Comparison of ENCODE assay signal across 9 cellular contexts in the genomic region with DNA sequence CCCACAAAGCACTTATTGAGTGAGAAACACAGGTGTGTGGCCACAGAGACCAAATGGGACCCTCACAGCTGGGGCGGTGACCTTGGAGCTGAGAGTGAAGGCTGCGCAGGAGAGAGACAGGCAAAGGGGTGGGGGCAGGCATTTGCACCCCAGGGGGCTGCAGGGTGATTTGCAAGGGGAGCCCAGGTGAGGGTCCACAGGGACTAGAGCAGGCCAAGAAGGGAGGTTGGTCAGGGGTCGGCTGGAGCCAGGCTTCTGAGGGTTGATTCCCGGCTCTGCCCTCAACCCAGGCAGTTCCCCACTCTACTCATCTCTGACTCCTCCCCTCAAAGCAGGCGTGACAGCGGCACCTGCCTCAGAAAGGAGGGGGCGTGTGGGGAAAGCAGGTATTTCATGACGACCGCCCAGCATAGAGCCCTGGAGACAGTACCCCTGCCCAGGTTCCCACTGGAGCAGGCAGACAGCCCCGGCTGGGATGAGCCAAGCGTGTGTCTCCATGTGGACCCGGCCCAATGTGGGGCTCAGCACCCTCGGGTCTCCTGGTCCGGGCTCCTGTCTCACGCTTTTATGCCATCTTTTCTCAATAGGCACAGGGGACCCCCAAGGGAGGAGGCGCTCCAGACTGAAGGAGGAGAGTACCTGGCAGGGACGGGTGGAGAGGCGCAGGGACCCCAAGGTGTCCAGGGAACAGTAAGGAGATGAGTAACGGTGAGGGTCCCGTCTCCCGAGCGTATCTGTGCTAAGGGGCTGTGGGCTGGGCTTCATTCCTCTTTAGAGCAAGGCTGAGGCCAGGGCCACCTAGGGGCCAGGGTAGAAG. TPM values are rescaled to one million over a fixed set of nuclear protein-coding genes. Genes with fewer than 3 reads are reported as not detected.
DNase-seq lines count a peak whose midpoint lies in the region; ATAC-seq, FAIRE-seq and TF ChIP-seq lines count a peak whose summit lies in the region.
"Had no signal": no experiment of that assay in that cellular context is flagged by ENCODE, and none has a peak within 500 bp of the region (broad histone marks: within the 10 kb centered on the region; RNA-seq: fewer than 3 reads in every experiment).

No MANE protein-coding gene starts in this region.

- no peak for FAIRE-seq in HepG2 (lab: Jason Lieb, UNC)
- FAIRE-seq: endometrium had no signal

- H3K79me2 ChIP-seq in SK-N-SH (ENCODE audit: insufficient read depth) (peaks cover 13% of the 10 kb centered on the region), HepG2 (ENCODE audit: insufficient read depth, low read length) (peaks cover 8% of the 10 kb centered on the region)

- in situ Hi-C loops in HepG2 (cut with HindIII; ENCODE audit: extremely low pct_ligation_motif_present, low pct_unique_long_range_greater_than_20kb) = loop anchor here (5.0 to 25.0 kb wide), 3 partner anchors 126 to 281 kb away; no protein-coding TSS in a partner anchor

- peak overlapping the region; percentile 96 for H3K27ac Mint-ChIP-seq in T-helper 17 cell

- TF ChIP-seq EP300 in SK-N-SH (IDR thresholded peaks at IDR 0.05; ENCODE audit: borderline replicate concordance in 1 of 2, low read depth in 1 of 2, low read length in 1 of 2) (no peak), HepG2 (IDR thresholded peaks at IDR 0.05; ENCODE audit: low read depth in 2 of 2, low read length in 2 of 2) (no peak), HepG2 (CRISPR knock-in tag; IDR thresholded peaks at IDR 0.05; ENCODE audit: borderline replicate concordance) (no peak; the same call in 1 of the 2 replicates)

- TF ChIP-seq CTCF in SK-N-SH (IDR thresholded peaks at IDR 0.05) (no peak), HepG2 (CRISPR knock-in tag; IDR thresholded peaks at IDR 0.05) (no peak), lower leg skin (IDR thresholded peaks at IDR 0.05) (no peak)

- H3K9me3 ChIP-seq in SK-N-SH (no peaks in the 10 kb centered on the region), T-helper 17 cell (ENCODE audit: control insufficient read depth, low read length, poor library complexity, severe bottlenecking) (no peaks in the 10 kb centered on the region), HepG2 (ENCODE audit: low read length) (no peaks in the 10 kb centered on the region)

- CTCF ChIA-PET in SK-N-SH (lab: Yijun Ruan, JAX) = interaction anchor here (0.6 to 9.4 kb wide), 19 partner anchors 10 to 383 kb away, joined by 3 to 162 read pairs (median 17); a partner anchor contains a TSS
- CTCF ChIA-PET in HepG2 (lab: Yijun Ruan, JAX; ENCODE audit: low intra/inter-chr PET ratio, low total read pairs) = interaction anchor here (3.9 kb wide), 1 partner anchor 125 kb away, joined by 93 read pairs; no protein-coding TSS in a partner anchor

- H3K4me3 Mint-ChIP-seq in T-helper 17 cell = peak overlapping the region; percentile 91

- H3K4me1 Mint-ChIP-seq in T-helper 17 cell = peaks cover 29% of the 10 kb centered on the region

- WGBS in SK-N-SH (ENCODE audit: low lambda C conversion rate) = 90% methylated on average over 19 of the region's 22 CpGs
- 46% methylated on average over 22 of the region's 22 CpGs for WGBS in HepG2 (ENCODE audit: low lambda C conversion rate)
- WGBS in lower leg skin, 2 donors = 77 to 79% methylated on average over 22 of the region's 22 CpGs

- POLR2A ChIA-PET in SK-N-SH (lab: Yijun Ruan, JAX) = interaction anchor here (0.7 to 0.9 kb wide), 2 partner anchors 22 to 150 kb away, joined by 3 read pairs; no protein-coding TSS in a partner anchor
- POLR2A ChIA-PET in HepG2 (lab: Yijun Ruan, JAX) = interaction anchor here (1.2 to 4.2 kb wide), 11 partner anchors 12 to 381 kb away, joined by 3 to 110 read pairs (median 11); a partner anchor contains a TSS

- H3K4me3 ChIP-seq in SK-N-SH (ENCODE audit: low read depth in 2 of 2, low read length in 1 of 2) (no peak overlapping the region), HepG2 (replicated peaks in 1 of 3; ENCODE audit: insufficient read depth in 1 of 3, low read depth in 2 of 3, low read length in 3 of 3) (peak overlapping the region in 1 of 3 experiments; percentile 75; a peak in 2 of 6 replicates), lower leg skin (ENCODE audit: low read depth, poor library complexity, severe bottlenecking) (no peak overlapping the region)

- no peak for TF ChIP-seq POLR2A in HepG2 (IDR thresholded peaks at IDR 0.05; ENCODE audit: insufficient read depth in 1 of 2, low read depth in 2 of 2, low read length in 2 of 2)
- TF ChIP-seq POLR2A in lower leg skin (IDR thresholded peaks at IDR 0.05) = no peak

- H3F3A ChIP-seq in SK-N-SH (replicated peaks; ENCODE audit: insufficient read depth) = peaks cover 30% of the 10 kb centered on the region

- H3K4me1 ChIP-seq in SK-N-SH (ENCODE audit: control insufficient read depth in 1 of 2, insufficient read depth in 2 of 2, low read depth in 1 of 2, low read length in 1 of 2) = peaks cover 22 to 30% of the 10 kb centered on the region in 2 experiments; a peak in 3 of 4 replicates
- H3K4me1 ChIP-seq in HepG2 (ENCODE audit: insufficient read depth, low read length) = peaks cover 54% of the 10 kb centered on the region

- no peaks in the 10 kb centered on the region for H3K36me3 Mint-ChIP-seq in T-helper 17 cell (ENCODE audit: low read depth)

- H3K27ac ChIP-seq in SK-N-SH (ENCODE audit: low read depth in 2 of 2, low read length in 1 of 2) = peak overlapping the region; percentile 56 to 88; a peak in 2 of 4 replicates
- no peak overlapping the region for H3K27ac ChIP-seq in HepG2 (ENCODE audit: extremely low read length, insufficient read depth, low read length)
- peak overlapping the region; percentile 93 for H3K27ac ChIP-seq in substantia nigra (ENCODE audit: low read depth, low read length, poor library complexity, severe bottlenecking)

- TF ChIP-seq RAD21 in SK-N-SH (IDR thresholded peaks at IDR 0.05; ENCODE audit: low read length) (no peak), HepG2 (CRISPR knock-in tag; IDR thresholded peaks at IDR 0.05) (no peak)

- no peaks in the 10 kb centered on the region for H3K9me2 ChIP-seq in SK-N-SH

- no peaks in the 10 kb centered on the region for H3K27me3 ChIP-seq in SK-N-SH (ENCODE audit: insufficient read depth)
- peaks cover 6 to 38% of the 10 kb centered on the region in 2 experiments; a peak in 4 of 5 replicates for H3K27me3 ChIP-seq in HepG2 (ENCODE audit: control insufficient read depth in 1 of 2, insufficient read depth in 2 of 2, low read length in 2 of 2)

- no TSS peak for BruUV-seq in HepG2 (replicated peaks; lab: Mats Ljungman, UMichigan)

- DNase-seq in SK-N-SH (no peak), T-helper 17 cell (no peak), HepG2 (ENCODE audit: low spot score) (no peak), substantia nigra (lab: John Stamatoyannopoulos, UW) (no peak), lower leg skin (ENCODE audit: low spot score in 2 of 2) (no peak), HUDEP-2 (lab: John Stamatoyannopoulos, UW; ENCODE audit: unreplicated experiment in 76 of 76) (no peak), RKO (ENCODE audit: low spot score) (no peak)

- intact Hi-C loops in HepG2 (cut with micrococcal nuclease; ENCODE audit: unreplicated experiment) = loop anchor here (5.0 to 10.0 kb wide), 3 partner anchors 106 to 418 kb away; no protein-coding TSS in a partner anchor
- intact Hi-C loops in lower leg skin (cut with DNase I; ENCODE audit: low total_unique reads) = loop anchor here (5.0 kb wide), 1 partner anchor 126 kb away; no protein-coding TSS in a partner anchor

- H3K27me3 Mint-ChIP-seq in T-helper 17 cell = no peaks in the 10 kb centered on the region

- H4K20me1 ChIP-seq in SK-N-SH (ENCODE audit: insufficient read depth) (0 out of 2 replicates have a peak, but pooled peaks cover 8% of the 10 kb centered on the region), HepG2 (ENCODE audit: insufficient read depth, low read length) (peaks cover 5% of the 10 kb centered on the region; the same call in 1 of the 2 replicates)

- H2AFZ ChIP-seq in SK-N-SH (ENCODE audit: low read depth) (no peak overlapping the region), HepG2 (ENCODE audit: low read length) (no peak overlapping the region)

- H3K9ac ChIP-seq in SK-N-SH (no peak overlapping the region), HepG2 (ENCODE audit: insufficient read depth, low read depth, low read length) (peak overlapping the region; percentile 68)

- peak overlapping the region; percentile 88 for H3K4me2 ChIP-seq in SK-N-SH
- peak overlapping the region; percentile 88 for H3K4me2 ChIP-seq in HepG2 (ENCODE audit: low read depth, low read length)

- H3K36me3 ChIP-seq in SK-N-SH (replicated peaks in 1 of 2; ENCODE audit: control insufficient read depth in 1 of 2, insufficient read depth in 2 of 2, low read length in 1 of 2) (peaks cover 0 to 2% of the 10 kb centered on the region in 2 experiments), HepG2 (replicated peaks in 1 of 2; ENCODE audit: control insufficient read depth in 1 of 2, insufficient read depth in 2 of 2, low read length in 2 of 2) (peaks cover 5 to 6% of the 10 kb centered on the region in 2 experiments; a peak in 2 of 5 replicates)

- ATAC-seq in SK-N-SH treated with all-trans-retinoic acid at 6 μM for 48 hours (no peak), T-helper 17 cell (no peak), HepG2 (no peak)

RNA-seq across cellular contexts. Expression of a gene that starts 3.1 kb away (rescaled TPM):
- polyA plus RNA-seq in SK-N-SH (2012; rRNA removed) (20.0 and 22.0 TPM in 2 replicates), HepG2 (2011; rRNA removed) (31.6 and 34.2 TPM in 2 replicates)
- polyA plus RNA-seq in SK-N-SH (2012; cell fraction: cytosol; rRNA removed) = 18.2 and 20.7 TPM in 2 replicates
- polyA plus RNA-seq in SK-N-SH (2012; cell fraction: nucleus; rRNA removed) = 22.9 and 26.5 TPM in 2 replicates
- total RNA-seq in T-helper 17 cell (1 to 10 TPM; 6.5 to 6.8 TPM), HepG2 (2016; rRNA removed; fragmentation: Illumina TruSeq; extraction: Trizol) (34.8 and 35.9 TPM in 2 replicates), lower leg skin (10 to 100 TPM in 3 of 4 donors, 1 to 10 TPM in 1; 9.8 to 13.9 (median 10.2) TPM)
- total RNA-seq in HepG2 (2016; cell fraction: cytosol; rRNA removed; fragmentation: Illumina TruSeq; extraction: Trizol; ENCODE audit: low read depth) = 79.0 and 80.7 TPM in 2 replicates
- 31.8 and 38.7 TPM in 2 replicates for total RNA-seq in HepG2 (2016; cell fraction: insoluble cytoplasmic fraction; rRNA removed; fragmentation: Illumina TruSeq; extraction: Trizol)
- total RNA-seq in HepG2 (2016; cell fraction: membrane; rRNA removed; fragmentation: Illumina TruSeq; extraction: Trizol) = 96.7 and 98.0 TPM in 2 replicates
- total RNA-seq in HepG2 (2016; cell fraction: nucleus; rRNA removed; fragmentation: Illumina TruSeq; extraction: Trizol) = 17.0 and 18.5 TPM in 2 replicates
- 30.7 and 37.2 TPM in 2 replicates for polyA plus RNA-seq in HepG2 (2011; cell fraction: cytosol; rRNA removed)
- polyA plus RNA-seq in HepG2 (2011; cell fraction: nucleus; rRNA removed) = 29.7 and 36.4 TPM in 2 replicates
- 21.6 and 23.1 TPM in 2 replicates for polyA plus RNA-seq in HepG2 (2012)
- 88.5 and 96.5 TPM in 2 replicates for polyA plus RNA-seq in HepG2 (2016; cell fraction: cytosol; fragmentation: Illumina TruSeq; extraction: Trizol; ENCODE audit: low read depth)
- polyA plus RNA-seq in HepG2 (2016; cell fraction: insoluble cytoplasmic fraction; fragmentation: Illumina TruSeq; extraction: Trizol; ENCODE audit: low read depth) = 34.9 and 39.2 TPM in 2 replicates
- 88.7 and 90.6 TPM in 2 replicates for polyA plus RNA-seq in HepG2 (2016; cell fraction: membrane; fragmentation: Illumina TruSeq; extraction: Trizol; ENCODE audit: low read depth)
- polyA plus RNA-seq in HepG2 (2016; cell fraction: nucleus; fragmentation: Illumina TruSeq; extraction: Trizol; ENCODE audit: insufficient read depth, low read depth) = 40.3 and 42.7 TPM in 2 replicates
- polyA minus RNA-seq in HepG2 (2011; rRNA and poly(A)+ RNA removed; ENCODE audit: low replicate concordance) = 21.2 and 36.8 TPM in 2 replicates
- 12.7 and 13.0 TPM in 2 replicates for polyA minus RNA-seq in HepG2 (2011; cell fraction: cytosol; rRNA and poly(A)+ RNA removed)
- polyA minus RNA-seq in HepG2 (2011; cell fraction: nucleus; rRNA and poly(A)+ RNA removed) = 10.2 and 10.9 TPM in 2 replicates

RNA-seq across cellular contexts. Expression of a gene that starts 11.5 kb away (rescaled TPM):
- polyA plus RNA-seq in SK-N-SH (2012; rRNA removed) = 52.9 and 60.8 TPM in 2 replicates
- polyA plus RNA-seq in SK-N-SH (2012; cell fraction: cytosol; rRNA removed) = 25.9 and 35.3 TPM in 2 replicates
- polyA plus RNA-seq in SK-N-SH (2012; cell fraction: nucleus; rRNA removed) = 96.1 and 137 TPM in 2 replicates
- 10 to 100 TPM; 39.4 to 41.3 TPM for total RNA-seq in T-helper 17 cell
- total RNA-seq in HepG2 (2016; rRNA removed; fragmentation: Illumina TruSeq; extraction: Trizol) = 68.3 and 81.8 TPM in 2 replicates
- total RNA-seq in HepG2 (2016; cell fraction: cytosol; rRNA removed; fragmentation: Illumina TruSeq; extraction: Trizol; ENCODE audit: low read depth) = 6.3 and 8.7 TPM in 2 replicates
- 58.8 and 84.2 TPM in 2 replicates for total RNA-seq in HepG2 (2016; cell fraction: insoluble cytoplasmic fraction; rRNA removed; fragmentation: Illumina TruSeq; extraction: Trizol)
- 20.8 and 24.4 TPM in 2 replicates for total RNA-seq in HepG2 (2016; cell fraction: membrane; rRNA removed; fragmentation: Illumina TruSeq; extraction: Trizol)
- total RNA-seq in HepG2 (2016; cell fraction: nucleus; rRNA removed; fragmentation: Illumina TruSeq; extraction: Trizol) = 33.8 and 41.3 TPM in 2 replicates
- 47.7 and 62.2 TPM in 2 replicates for polyA plus RNA-seq in HepG2 (2011; rRNA removed)
- polyA plus RNA-seq in HepG2 (2011; cell fraction: cytosol; rRNA removed) = 58.6 and 82.5 TPM in 2 replicates
- polyA plus RNA-seq in HepG2 (2011; cell fraction: nucleus; rRNA removed) = 105 and 121 TPM in 2 replicates
- 34.0 and 38.1 TPM in 2 replicates for polyA plus RNA-seq in HepG2 (2012)
- 4.2 and 4.7 TPM in 2 replicates for polyA plus RNA-seq in HepG2 (2016; cell fraction: cytosol; fragmentation: Illumina TruSeq; extraction: Trizol; ENCODE audit: low read depth)
- 68.1 and 77.5 TPM in 2 replicates for polyA plus RNA-seq in HepG2 (2016; cell fraction: insoluble cytoplasmic fraction; fragmentation: Illumina TruSeq; extraction: Trizol; ENCODE audit: low read depth)
- polyA plus RNA-seq in HepG2 (2016; cell fraction: membrane; fragmentation: Illumina TruSeq; extraction: Trizol; ENCODE audit: low read depth) = 11.5 and 14.2 TPM in 2 replicates
- 103 and 104 TPM in 2 replicates for polyA plus RNA-seq in HepG2 (2016; cell fraction: nucleus; fragmentation: Illumina TruSeq; extraction: Trizol; ENCODE audit: insufficient read depth, low read depth)
- 38.5 and 45.1 TPM in 2 replicates for polyA minus RNA-seq in HepG2 (2011; rRNA and poly(A)+ RNA removed; ENCODE audit: low replicate concordance)
- 39.4 and 42.5 TPM in 2 replicates for polyA minus RNA-seq in HepG2 (2011; cell fraction: cytosol; rRNA and poly(A)+ RNA removed)
- polyA minus RNA-seq in HepG2 (2011; cell fraction: nucleus; rRNA and poly(A)+ RNA removed) = 15.1 and 20.0 TPM in 2 replicates
- 10 to 100 TPM; 50.3 to 76.9 (median 58.5) TPM for total RNA-seq in lower leg skin

RNA-seq across cellular contexts. Expression of a gene that starts 23.7 kb away (rescaled TPM):
- 1.3 and 2.5 TPM in 2 replicates for polyA plus RNA-seq in SK-N-SH (2012; rRNA removed)
- 1.2 and 1.7 TPM in 2 replicates for polyA plus RNA-seq in SK-N-SH (2012; cell fraction: cytosol; rRNA removed)
- polyA plus RNA-seq in SK-N-SH (2012; cell fraction: nucleus; rRNA removed) = 6.2 and 7.8 TPM in 2 replicates
- total RNA-seq in T-helper 17 cell = not detected
- 53.3 and 204 TPM in 2 replicates for total RNA-seq in HepG2 (2016; rRNA removed; fragmentation: Illumina TruSeq; extraction: Trizol)
- 13.9 and 15.8 TPM in 2 replicates for total RNA-seq in HepG2 (2016; cell fraction: cytosol; rRNA removed; fragmentation: Illumina TruSeq; extraction: Trizol; ENCODE audit: low read depth)
- total RNA-seq in HepG2 (2016; cell fraction: insoluble cytoplasmic fraction; rRNA removed; fragmentation: Illumina TruSeq; extraction: Trizol) = 48.0 and 215 TPM in 2 replicates
- total RNA-seq in HepG2 (2016; cell fraction: membrane; rRNA removed; fragmentation: Illumina TruSeq; extraction: Trizol) = 19.3 and 20.8 TPM in 2 replicates
- 216 and 254 TPM in 2 replicates for total RNA-seq in HepG2 (2016; cell fraction: nucleus; rRNA removed; fragmentation: Illumina TruSeq; extraction: Trizol)
- polyA plus RNA-seq in HepG2 (2011; rRNA removed) = 155 and 175 TPM in 2 replicates
- 84.5 and 113 TPM in 2 replicates for polyA plus RNA-seq in HepG2 (2011; cell fraction: cytosol; rRNA removed)
- 1,291 and 1,782 TPM in 2 replicates for polyA plus RNA-seq in HepG2 (2011; cell fraction: nucleus; rRNA removed)
- 79.9 and 172 TPM in 2 replicates for polyA plus RNA-seq in HepG2 (2012)
- 9.2 and 9.5 TPM in 2 replicates for polyA plus RNA-seq in HepG2 (2016; cell fraction: cytosol; fragmentation: Illumina TruSeq; extraction: Trizol; ENCODE audit: low read depth)
- 55.1 and 66.2 TPM in 2 replicates for polyA plus RNA-seq in HepG2 (2016; cell fraction: insoluble cytoplasmic fraction; fragmentation: Illumina TruSeq; extraction: Trizol; ENCODE audit: low read depth)
- polyA plus RNA-seq in HepG2 (2016; cell fraction: membrane; fragmentation: Illumina TruSeq; extraction: Trizol; ENCODE audit: low read depth) = 17.0 and 20.1 TPM in 2 replicates
- polyA plus RNA-seq in HepG2 (2016; cell fraction: nucleus; fragmentation: Illumina TruSeq; extraction: Trizol; ENCODE audit: insufficient read depth, low read depth) = 637 and 662 TPM in 2 replicates
- 5.1 and 12.2 TPM in 2 replicates for polyA minus RNA-seq in HepG2 (2011; rRNA and poly(A)+ RNA removed; ENCODE audit: low replicate concordance)
- 23.0 and 25.3 TPM in 2 replicates for polyA minus RNA-seq in HepG2 (2011; cell fraction: cytosol; rRNA and poly(A)+ RNA removed)
- 56.8 and 67.0 TPM in 2 replicates for polyA minus RNA-seq in HepG2 (2011; cell fraction: nucleus; rRNA and poly(A)+ RNA removed)
- 10 to 100 TPM in 2 of 4 donors, 1 to 10 TPM in 2; 5.6 to 14.1 (median 10.8) TPM for total RNA-seq in lower leg skin
